Comparison of ENCODE assay signal across 8 cellular contexts in genomic region chr17:75625813-75626486, GRCh38. TPM values are rescaled to one million over a fixed set of nuclear protein-coding genes. Genes with fewer than 3 reads are reported as not detected.
DNase-seq lines count a peak whose midpoint lies in the region; ATAC-seq lines count a peak whose summit lies in the region.

No MANE protein-coding gene starts in this region.

- H3K36me3 Mint-ChIP-seq in activated naive CD8-positive, alpha-beta T cell treated with anti-CD3 and anti-CD28 coated beads for 36 hours, result no peaks in the 10 kb centered on the region

- no peaks in the 10 kb centered on the region for H3K4me1 Mint-ChIP-seq in activated naive CD8-positive, alpha-beta T cell treated with anti-CD3 and anti-CD28 coated beads for 36 hours

- peak; percentile 69 for DNase-seq in DMS53 (lab: John Stamatoyannopoulos, UW)
- no peak for DNase-seq in DMS53 treated with DMSO at 0.1 percent for 48 hours (lab: John Stamatoyannopoulos, UW; ENCODE audit: unreplicated experiment)
- DNase-seq in Karpas-422, result peak; percentile 80
- DNase-seq in activated naive CD8-positive, alpha-beta T cell treated with anti-CD3 and anti-CD28 coated beads for 36 hours, result peak; percentile 36
- peak; percentile 86 for DNase-seq in islet precursor cell

- H3K9me3 ChIP-seq in Karpas-422 (ENCODE audit: low read length), result no peaks in the 10 kb centered on the region

- H3K27me3 Mint-ChIP-seq in activated naive CD8-positive, alpha-beta T cell treated with anti-CD3 and anti-CD28 coated beads for 36 hours, result no peaks in the 10 kb centered on the region

- H3K79me2 ChIP-seq in Karpas-422 (ENCODE audit: low read length), result no peaks in the 10 kb centered on the region

- no peaks in the 10 kb centered on the region for H3K36me3 ChIP-seq in Karpas-422 (ENCODE audit: insufficient read depth, low read length)

- no peak for ATAC-seq in GM19467 (IDR thresholded peaks at IDR 0.05; ENCODE audit: unreplicated experiment)
- no peak for ATAC-seq in HG03025 (IDR thresholded peaks at IDR 0.05; ENCODE audit: low FRiP score, unreplicated experiment)
- ATAC-seq in GM21825 (IDR thresholded peaks at IDR 0.05; ENCODE audit: unreplicated experiment), result no peak

- H3K4me3 Mint-ChIP-seq in activated naive CD8-positive, alpha-beta T cell treated with anti-CD3 and anti-CD28 coated beads for 36 hours, result no peak overlapping the region

- no peak overlapping the region for H3K27ac Mint-ChIP-seq in activated naive CD8-positive, alpha-beta T cell treated with anti-CD3 and anti-CD28 coated beads for 36 hours

- no peak overlapping the region for H3K4me2 ChIP-seq in Karpas-422 (ENCODE audit: low read depth, low read length, poor library complexity, severe bottlenecking)

- 0 out of 2 replicates have a peak, but pooled peaks cover 6% of the 10 kb centered on the region for H4K20me1 ChIP-seq in Karpas-422 (ENCODE audit: insufficient read depth, low read depth, low read length)

- no peaks in the 10 kb centered on the region for H3K9me2 ChIP-seq in Karpas-422 (replicated peaks; ENCODE audit: insufficient read depth, low read length)

- no peaks in the 10 kb centered on the region for H3K27me3 ChIP-seq in Karpas-422 (ENCODE audit: low read length)

- no peak overlapping the region for H3K4me3 ChIP-seq in Karpas-422 (ENCODE audit: low read length)

- H3K27ac ChIP-seq in Karpas-422 (ENCODE audit: low read length), result no peak overlapping the region

- H3K9me3 Mint-ChIP-seq in activated naive CD8-positive, alpha-beta T cell treated with anti-CD3 and anti-CD28 coated beads for 36 hours, result no peaks in the 10 kb centered on the region

- no peak overlapping the region for H3K9ac ChIP-seq in Karpas-422 (ENCODE audit: low read length)

- H3K4me1 ChIP-seq in Karpas-422 (ENCODE audit: low read length), result no peaks in the 10 kb centered on the region

- no peak overlapping the region for H2AFZ ChIP-seq in Karpas-422 (ENCODE audit: low read length)

RNA-seq across cellular contexts. Expression of gene SMIM5, which starts 7.3 kb away (rescaled TPM):
- total RNA-seq in Karpas-422 (2014; rRNA removed; shearing (Covaris generic); ENCODE audit: low replicate concordance), result not detected in 2 replicates
- under 1 TPM; 0.14 to 0.16 TPM for total RNA-seq in activated naive CD8-positive, alpha-beta T cell treated with anti-CD3 and anti-CD28 coated beads for 36 hours

RNA-seq across cellular contexts. Expression of gene MYO15B, which starts 38.4 kb away (rescaled TPM):
- 3.8 and 8.0 TPM in 2 replicates for total RNA-seq in Karpas-422 (2014; rRNA removed; shearing (Covaris generic); ENCODE audit: low replicate concordance)
- total RNA-seq in activated naive CD8-positive, alpha-beta T cell treated with anti-CD3 and anti-CD28 coated beads for 36 hours, result 10 to 100 TPM; 17.8 to 18.9 TPM

RNA-seq across cellular contexts. Expression of gene RECQL5, which starts 41.0 kb away (rescaled TPM):
- total RNA-seq in Karpas-422 (2014; rRNA removed; shearing (Covaris generic); ENCODE audit: low replicate concordance), result 29.4 and 68.7 TPM in 2 replicates
- total RNA-seq in activated naive CD8-positive, alpha-beta T cell treated with anti-CD3 and anti-CD28 coated beads for 36 hours, result 10 to 100 TPM; 31.4 to 32.6 TPM

RNA-seq across cellular contexts. Expression of gene SAP30BP, which starts 41.2 kb away (rescaled TPM):
- 26.5 and 49.2 TPM in 2 replicates for total RNA-seq in Karpas-422 (2014; rRNA removed; shearing (Covaris generic); ENCODE audit: low replicate concordance)
- 100 to 1,000 TPM in 1 of 2 experiments, 10 to 100 TPM in 1; 93.4 to 101 TPM for total RNA-seq in activated naive CD8-positive, alpha-beta T cell treated with anti-CD3 and anti-CD28 coated beads for 36 hours
